In genomic region chr15:64667736-64668161, GRCh38 we compare ENCODE assay signal across 14 cellular contexts.
A peak's percentile ranks its signal among the peaks of the same experiment; 100 is the strongest.
DNase-seq lines count a peak whose midpoint lies in the region; ATAC-seq lines count a peak whose summit lies in the region.
"Had no signal": no experiment of that assay in that cellular context is flagged by ENCODE, and none has a peak within 500 bp of the region (broad histone marks: within the 10 kb centered on the region; RNA-seq: fewer than 3 reads in every experiment).

No MANE protein-coding gene starts in this region.

- H3K27ac Mint-ChIP-seq in activated T-helper 17 cell treated with anti-CD3 and anti-CD28 coated beads, Interleukin-2, amount 50 U/mL, for 72 hours: peak overlapping the region; percentile 6
- H3K27ac Mint-ChIP-seq in stimulated activated effector memory CD8-positive, alpha-beta T cell treated with anti-CD3 and anti-CD28 coated beads, Interleukin-12 subunit alpha, Interleukin-12 subunit beta, amount 100 ng/mL, for 72 hours: no peak overlapping the region
- H3K27ac Mint-ChIP-seq: activated CD4-positive, alpha-beta memory T cell treated with anti-CD3 and anti-CD28 coated beads for 36 hours; activated naive CD4-positive, alpha-beta T cell treated with anti-CD3 and anti-CD28 coated beads, Interleukin-2, amount 50 U/mL, for 72 hours had no signal

- peaks cover 10% of the 10 kb centered on the region for H3K4me1 Mint-ChIP-seq in activated T-helper 17 cell treated with anti-CD3 and anti-CD28 coated beads, Interleukin-2, amount 50 U/mL, for 72 hours
- H3K4me1 Mint-ChIP-seq in stimulated activated effector memory CD8-positive, alpha-beta T cell treated with anti-CD3 and anti-CD28 coated beads, Interleukin-12 subunit alpha, Interleukin-12 subunit beta, amount 100 ng/mL, for 72 hours: peaks cover 14% of the 10 kb centered on the region

- no peak overlapping the region for H3K27ac ChIP-seq in iPS-20b (ENCODE audit: low read length)
- H3K27ac ChIP-seq: BLaER1, transverse colon had no signal

- no peaks in the 10 kb centered on the region for H3K9me3 ChIP-seq in iPS-20b (ENCODE audit: insufficient read depth, low read depth, low read length)
- H3K9me3 ChIP-seq: BLaER1, transverse colon had no signal

- ATAC-seq in activated T-helper 17 cell treated with anti-CD3 and anti-CD28 coated beads, Interleukin-2, amount 50 U/mL, for 72 hours (replicated peaks): no peak
- no peak for ATAC-seq in HG02571 (IDR thresholded peaks at IDR 0.05; ENCODE audit: unreplicated experiment)
- no peak for ATAC-seq in stimulated activated effector memory CD8-positive, alpha-beta T cell treated with anti-CD3 and anti-CD28 coated beads, Interleukin-12 subunit alpha, Interleukin-12 subunit beta, amount 100 ng/mL, for 72 hours
- ATAC-seq: activated naive CD4-positive, alpha-beta T cell treated with anti-CD3 and anti-CD28 coated beads, Interleukin-2, amount 50 U/mL, for 72 hours had no signal

- no peaks in the 10 kb centered on the region for H3K27me3 Mint-ChIP-seq in activated T-helper 17 cell treated with anti-CD3 and anti-CD28 coated beads, Interleukin-2, amount 50 U/mL, for 72 hours
- H3K27me3 Mint-ChIP-seq: activated CD4-positive, alpha-beta memory T cell treated with anti-CD3 and anti-CD28 coated beads for 36 hours had no signal

- peaks cover 5% of the 10 kb centered on the region; the same call in 1 of the 2 replicates for H3K36me3 ChIP-seq in iPS-20b (ENCODE audit: insufficient read depth, low read depth, low read length)
- H3K36me3 ChIP-seq: transverse colon had no signal

- H3K36me3 Mint-ChIP-seq in activated T-helper 17 cell treated with anti-CD3 and anti-CD28 coated beads, Interleukin-2, amount 50 U/mL, for 72 hours (ENCODE audit: low read depth): no peaks in the 10 kb centered on the region
- H3K36me3 Mint-ChIP-seq in stimulated activated effector memory CD8-positive, alpha-beta T cell treated with anti-CD3 and anti-CD28 coated beads, Interleukin-12 subunit alpha, Interleukin-12 subunit beta, amount 100 ng/mL, for 72 hours: peaks cover 16% of the 10 kb centered on the region
- H3K36me3 Mint-ChIP-seq: activated CD4-positive, alpha-beta memory T cell treated with anti-CD3 and anti-CD28 coated beads for 36 hours; activated naive CD4-positive, alpha-beta T cell treated with anti-CD3 and anti-CD28 coated beads, Interleukin-2, amount 50 U/mL, for 72 hours had no signal

- peaks cover 13% of the 10 kb centered on the region; the same call in 1 of the 2 replicates for H3K4me1 ChIP-seq in iPS-20b (ENCODE audit: insufficient read depth, low read length)
- H3K4me1 ChIP-seq: BLaER1 had no signal

- peak overlapping the region; percentile 54; the same call in 1 of the 2 replicates for H3K9ac ChIP-seq in iPS-20b (ENCODE audit: low read depth, low read length)
- H3K9ac ChIP-seq: BLaER1 had no signal

- DNase-seq in A172 (ENCODE audit: low spot score) (peak; percentile 46), GM04503 (ENCODE audit: low read depth) (peak; percentile 34)
- DNase-seq in stimulated activated CD4-positive, alpha-beta T cell treated with anti-CD3 and anti-CD28 coated beads, Interleukin-2, amount 100 ng/mL, for 24 hours: no peak
- DNase-seq in activated CD4-positive, alpha-beta T cell treated with anti-CD3 and anti-CD28 coated beads, Interleukin-2, amount 50 U/mL, for 1 hour: no peak
- no peak for DNase-seq in stimulated activated effector memory CD8-positive, alpha-beta T cell treated with anti-CD3 and anti-CD28 coated beads, Interleukin-12 subunit alpha, Interleukin-12 subunit beta, amount 100 ng/mL, for 72 hours (ENCODE audit: low spot score in 2 of 2)
- DNase-seq: activated CD4-positive, alpha-beta memory T cell treated with anti-CD3 and anti-CD28 coated beads for 36 hours; NCI-H187 treated with DMSO at 0.1 percent for 48 hours; T-helper 1 cell; transverse colon had no signal

- H3K9me3 Mint-ChIP-seq in activated T-helper 17 cell treated with anti-CD3 and anti-CD28 coated beads, Interleukin-2, amount 50 U/mL, for 72 hours: no peaks in the 10 kb centered on the region
- H3K9me3 Mint-ChIP-seq in stimulated activated effector memory CD8-positive, alpha-beta T cell treated with anti-CD3 and anti-CD28 coated beads, Interleukin-12 subunit alpha, Interleukin-12 subunit beta, amount 100 ng/mL, for 72 hours: no peaks in the 10 kb centered on the region
- H3K9me3 Mint-ChIP-seq: activated CD4-positive, alpha-beta memory T cell treated with anti-CD3 and anti-CD28 coated beads for 36 hours; activated naive CD4-positive, alpha-beta T cell treated with anti-CD3 and anti-CD28 coated beads, Interleukin-2, amount 50 U/mL, for 72 hours had no signal

- H3K4me3 ChIP-seq in iPS-20b (ENCODE audit: low read length): peak overlapping the region; percentile 25; the same call in 1 of the 2 replicates
- H3K4me3 ChIP-seq: BLaER1, transverse colon had no signal

- H3K27me3 ChIP-seq in iPS-20b (ENCODE audit: insufficient read depth, low read length): no peaks in the 10 kb centered on the region
- H3K27me3 ChIP-seq: BLaER1, transverse colon had no signal

- H3K4me3 Mint-ChIP-seq in activated T-helper 17 cell treated with anti-CD3 and anti-CD28 coated beads, Interleukin-2, amount 50 U/mL, for 72 hours: no peak overlapping the region
- no peak overlapping the region for H3K4me3 Mint-ChIP-seq in stimulated activated effector memory CD8-positive, alpha-beta T cell treated with anti-CD3 and anti-CD28 coated beads, Interleukin-12 subunit alpha, Interleukin-12 subunit beta, amount 100 ng/mL, for 72 hours
- H3K4me3 Mint-ChIP-seq: activated CD4-positive, alpha-beta memory T cell treated with anti-CD3 and anti-CD28 coated beads for 36 hours had no signal

Comparison
In these comparisons a context has a peak if more than half of its experiments do, and no peak if none do; other contexts are left out.
1. DNase-seq: peak in A172 (single experiment) and GM04503 (single experiment); none in stimulated activated CD4-positive, alpha-beta T cell treated with anti-CD3 and anti-CD28 coated beads, Interleukin-2, amount 100 ng/mL, for 24 hours (0 of 2), activated CD4-positive, alpha-beta T cell treated with anti-CD3 and anti-CD28 coated beads, Interleukin-2, amount 50 U/mL, for 1 hour (single experiment) and stimulated activated effector memory CD8-positive, alpha-beta T cell treated with anti-CD3 and anti-CD28 coated beads, Interleukin-12 subunit alpha, Interleukin-12 subunit beta, amount 100 ng/mL, for 72 hours (0 of 2).